In genomic region chr16:27113341-27113841, GRCh38 we compare ENCODE assay signal across 1 cellular context.
TF ChIP-seq lines count a peak whose summit lies in the region.

No MANE protein-coding gene starts in this region.

TF ChIP-seq in HepG2, 621 proteins besides CTCF, POLR2A, EP300 and RAD21 (continued from another document and continues in another):
- TF ChIP-seq ZXDC (CRISPR knock-in tag; IDR thresholded peaks at IDR 0.05) = no peak
- no peak for TF ChIP-seq RBM22 (optimal IDR thresholded peaks at IDR 0.05; ENCODE audit: low read length)
- TF ChIP-seq, protein P1, sequence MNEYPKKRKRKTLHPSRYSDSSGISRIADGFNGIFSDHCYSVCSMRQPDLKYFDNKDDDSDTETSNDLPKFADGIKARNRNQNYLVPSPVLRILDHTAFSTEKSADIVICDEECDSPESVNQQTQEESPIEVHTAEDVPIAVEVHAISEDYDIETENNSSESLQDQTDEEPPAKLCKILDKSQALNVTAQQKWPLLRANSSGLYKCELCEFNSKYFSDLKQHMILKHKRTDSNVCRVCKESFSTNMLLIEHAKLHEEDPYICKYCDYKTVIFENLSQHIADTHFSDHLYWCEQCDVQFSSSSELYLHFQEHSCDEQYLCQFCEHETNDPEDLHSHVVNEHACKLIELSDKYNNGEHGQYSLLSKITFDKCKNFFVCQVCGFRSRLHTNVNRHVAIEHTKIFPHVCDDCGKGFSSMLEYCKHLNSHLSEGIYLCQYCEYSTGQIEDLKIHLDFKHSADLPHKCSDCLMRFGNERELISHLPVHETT (CRISPR knock-in tag; conservative IDR thresholded peaks at IDR 0.05) = no peak
- TF ChIP-seq GFI1 (CRISPR knock-in tag; IDR thresholded peaks at IDR 0.05; ENCODE audit: borderline replicate concordance) = no peak
- TF ChIP-seq PRMT3 (CRISPR knock-in tag; IDR thresholded peaks at IDR 0.05; ENCODE audit: borderline replicate concordance, low read depth) = no peak
- TF ChIP-seq ZNF558 (CRISPR knock-in tag; IDR thresholded peaks at IDR 0.05; ENCODE audit: borderline replicate concordance) = no peak
- 0 out of 2 replicates have a peak, but pooled peaks have one; percentile 28 for TF ChIP-seq PHF21A (CRISPR knock-in tag; IDR thresholded peaks at IDR 0.05)
- TF ChIP-seq BORCS8-MEF2B (CRISPR knock-in tag; IDR thresholded peaks at IDR 0.05) = no peak
- TF ChIP-seq NRL (CRISPR knock-in tag; IDR thresholded peaks at IDR 0.05; ENCODE audit: borderline replicate concordance) = 0 out of 2 replicates have a peak, but pooled peaks have one; percentile 58
- TF ChIP-seq ISX (CRISPR knock-in tag; conservative IDR thresholded peaks at IDR 0.05) = no peak
- TF ChIP-seq HNF4A (CRISPR knock-in tag; IDR thresholded peaks at IDR 0.05) = peak; percentile 88
- TF ChIP-seq ZNF414 (CRISPR knock-in tag; IDR thresholded peaks at IDR 0.05) = no peak
- no peak for TF ChIP-seq ZNF207 (IDR thresholded peaks at IDR 0.05; ENCODE audit: borderline replicate concordance)
- TF ChIP-seq SSRP1 (CRISPR knock-in tag; IDR thresholded peaks at IDR 0.05) = no peak
- TF ChIP-seq, protein P2, sequence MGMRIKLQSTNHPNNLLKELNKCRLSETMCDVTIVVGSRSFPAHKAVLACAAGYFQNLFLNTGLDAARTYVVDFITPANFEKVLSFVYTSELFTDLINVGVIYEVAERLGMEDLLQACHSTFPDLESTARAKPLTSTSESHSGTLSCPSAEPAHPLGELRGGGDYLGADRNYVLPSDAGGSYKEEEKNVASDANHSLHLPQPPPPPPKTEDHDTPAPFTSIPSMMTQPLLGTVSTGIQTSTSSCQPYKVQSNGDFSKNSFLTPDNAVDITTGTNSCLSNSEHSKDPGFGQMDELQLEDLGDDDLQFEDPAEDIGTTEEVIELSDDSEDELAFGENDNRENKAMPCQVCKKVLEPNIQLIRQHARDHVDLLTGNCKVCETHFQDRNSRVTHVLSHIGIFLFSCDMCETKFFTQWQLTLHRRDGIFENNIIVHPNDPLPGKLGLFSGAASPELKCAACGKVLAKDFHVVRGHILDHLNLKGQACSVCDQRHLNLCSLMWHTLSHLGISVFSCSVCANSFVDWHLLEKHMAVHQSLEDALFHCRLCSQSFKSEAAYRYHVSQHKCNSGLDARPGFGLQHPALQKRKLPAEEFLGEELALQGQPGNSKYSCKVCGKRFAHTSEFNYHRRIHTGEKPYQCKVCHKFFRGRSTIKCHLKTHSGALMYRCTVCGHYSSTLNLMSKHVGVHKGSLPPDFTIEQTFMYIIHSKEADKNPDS (CRISPR knock-in tag; IDR thresholded peaks at IDR 0.05) = 0 out of 2 replicates have a peak, but pooled peaks have one; percentile 29
- TF ChIP-seq ZNF343 (CRISPR knock-in tag; IDR thresholded peaks at IDR 0.05) = 0 out of 2 replicates have a peak, but pooled peaks have one; percentile 47
- peak; percentile 46; the same call in 1 of the 2 replicates for TF ChIP-seq ZNF891 (CRISPR knock-in tag; IDR thresholded peaks at IDR 0.05)
- no peak for TF ChIP-seq ATRX (CRISPR knock-in tag; IDR thresholded peaks at IDR 0.05; ENCODE audit: borderline replicate concordance)
- TF ChIP-seq KLF13 (CRISPR knock-in tag; IDR thresholded peaks at IDR 0.05) = no peak
- TF ChIP-seq PBX2 (CRISPR knock-in tag; IDR thresholded peaks at IDR 0.05) = no peak
- TF ChIP-seq POGZ (CRISPR knock-in tag; IDR thresholded peaks at IDR 0.05) = no peak
- TF ChIP-seq NR2F1 (CRISPR knock-in tag; IDR thresholded peaks at IDR 0.05) = peak; percentile 84 to 88
- TF ChIP-seq FUBP1 (CRISPR knock-in tag; IDR thresholded peaks at IDR 0.05; ENCODE audit: borderline replicate concordance) = no peak
- no peak for TF ChIP-seq ZNF720 (CRISPR knock-in tag; IDR thresholded peaks at IDR 0.05)
- no peak for TF ChIP-seq ZNF670 (CRISPR knock-in tag; IDR thresholded peaks at IDR 0.05; ENCODE audit: borderline replicate concordance)
- no peak for TF ChIP-seq MBD4 (IDR thresholded peaks at IDR 0.05; ENCODE audit: borderline replicate concordance, low read length)
- TF ChIP-seq EHMT2 (IDR thresholded peaks at IDR 0.05; ENCODE audit: borderline replicate concordance, low read depth, low read length) = no peak
- TF ChIP-seq, protein P3, sequence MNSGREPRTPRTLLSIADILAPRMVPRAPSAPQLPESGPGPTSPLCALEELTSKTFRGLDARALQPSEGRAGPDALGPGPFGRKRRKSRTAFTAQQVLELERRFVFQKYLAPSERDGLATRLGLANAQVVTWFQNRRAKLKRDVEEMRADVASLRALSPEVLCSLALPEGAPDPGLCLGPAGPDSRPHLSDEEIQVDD (CRISPR knock-in tag; IDR thresholded peaks at IDR 0.05; ENCODE audit: borderline replicate concordance) = no peak
- no peak for TF ChIP-seq AFF4 (CRISPR knock-in tag; IDR thresholded peaks at IDR 0.05)
- no peak for TF ChIP-seq ZNF20 (CRISPR knock-in tag; IDR thresholded peaks at IDR 0.05)
- no peak for TF ChIP-seq ZGPAT (CRISPR knock-in tag; IDR thresholded peaks at IDR 0.05)
- no peak for TF ChIP-seq ZNF773 (CRISPR knock-in tag; IDR thresholded peaks at IDR 0.05; ENCODE audit: borderline replicate concordance)
- no peak for TF ChIP-seq FOXP1 (IDR thresholded peaks at IDR 0.05)
- no peak for TF ChIP-seq FOXP1 (CRISPR knock-in tag; IDR thresholded peaks at IDR 0.05)
- no peak for TF ChIP-seq ZC3H13 (CRISPR knock-in tag; IDR thresholded peaks at IDR 0.05)
- TF ChIP-seq MTF1 (CRISPR knock-in tag; IDR thresholded peaks at IDR 0.05) = peak; percentile 98
- TF ChIP-seq KMT2B (CRISPR knock-in tag; IDR thresholded peaks at IDR 0.05) = no peak
- no peak for TF ChIP-seq SRSF4 (IDR thresholded peaks at IDR 0.05; ENCODE audit: low read depth, low read length, poor library complexity, severe bottlenecking)
- TF ChIP-seq CREB3 (CRISPR knock-in tag; IDR thresholded peaks at IDR 0.05) = no peak
- TF ChIP-seq, protein P4, sequence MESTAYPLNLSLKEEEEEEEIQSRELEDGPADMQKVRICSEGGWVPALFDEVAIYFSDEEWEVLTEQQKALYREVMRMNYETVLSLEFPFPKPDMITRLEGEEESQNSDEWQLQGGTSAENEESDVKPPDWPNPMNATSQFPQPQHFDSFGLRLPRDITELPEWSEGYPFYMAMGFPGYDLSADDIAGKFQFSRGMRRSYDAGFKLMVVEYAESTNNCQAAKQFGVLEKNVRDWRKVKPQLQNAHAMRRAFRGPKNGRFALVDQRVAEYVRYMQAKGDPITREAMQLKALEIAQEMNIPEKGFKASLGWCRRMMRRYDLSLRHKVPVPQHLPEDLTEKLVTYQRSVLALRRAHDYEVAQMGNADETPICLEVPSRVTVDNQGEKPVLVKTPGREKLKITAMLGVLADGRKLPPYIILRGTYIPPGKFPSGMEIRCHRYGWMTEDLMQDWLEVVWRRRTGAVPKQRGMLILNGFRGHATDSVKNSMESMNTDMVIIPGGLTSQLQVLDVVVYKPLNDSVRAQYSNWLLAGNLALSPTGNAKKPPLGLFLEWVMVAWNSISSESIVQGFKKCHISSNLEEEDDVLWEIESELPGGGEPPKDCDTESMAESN (CRISPR knock-in tag; conservative IDR thresholded peaks at IDR 0.05) = no peak
- 0 out of 2 replicates have a peak, but pooled peaks have one; percentile 32 for TF ChIP-seq ZNF501 (CRISPR knock-in tag; IDR thresholded peaks at IDR 0.05)
- no peak for TF ChIP-seq SAFB2 (CRISPR knock-in tag; IDR thresholded peaks at IDR 0.05; ENCODE audit: borderline replicate concordance, low read depth)
- TF ChIP-seq, protein P5, sequence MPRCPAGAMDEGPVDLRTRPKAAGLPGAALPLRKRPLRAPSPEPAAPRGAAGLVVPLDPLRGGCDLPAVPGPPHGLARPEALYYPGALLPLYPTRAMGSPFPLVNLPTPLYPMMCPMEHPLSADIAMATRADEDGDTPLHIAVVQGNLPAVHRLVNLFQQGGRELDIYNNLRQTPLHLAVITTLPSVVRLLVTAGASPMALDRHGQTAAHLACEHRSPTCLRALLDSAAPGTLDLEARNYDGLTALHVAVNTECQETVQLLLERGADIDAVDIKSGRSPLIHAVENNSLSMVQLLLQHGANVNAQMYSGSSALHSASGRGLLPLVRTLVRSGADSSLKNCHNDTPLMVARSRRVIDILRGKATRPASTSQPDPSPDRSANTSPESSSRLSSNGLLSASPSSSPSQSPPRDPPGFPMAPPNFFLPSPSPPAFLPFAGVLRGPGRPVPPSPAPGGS (CRISPR knock-in tag; IDR thresholded peaks at IDR 0.05) = no peak
